Comparison of ENCODE assay signal across 8 cellular contexts in the genomic region with DNA sequence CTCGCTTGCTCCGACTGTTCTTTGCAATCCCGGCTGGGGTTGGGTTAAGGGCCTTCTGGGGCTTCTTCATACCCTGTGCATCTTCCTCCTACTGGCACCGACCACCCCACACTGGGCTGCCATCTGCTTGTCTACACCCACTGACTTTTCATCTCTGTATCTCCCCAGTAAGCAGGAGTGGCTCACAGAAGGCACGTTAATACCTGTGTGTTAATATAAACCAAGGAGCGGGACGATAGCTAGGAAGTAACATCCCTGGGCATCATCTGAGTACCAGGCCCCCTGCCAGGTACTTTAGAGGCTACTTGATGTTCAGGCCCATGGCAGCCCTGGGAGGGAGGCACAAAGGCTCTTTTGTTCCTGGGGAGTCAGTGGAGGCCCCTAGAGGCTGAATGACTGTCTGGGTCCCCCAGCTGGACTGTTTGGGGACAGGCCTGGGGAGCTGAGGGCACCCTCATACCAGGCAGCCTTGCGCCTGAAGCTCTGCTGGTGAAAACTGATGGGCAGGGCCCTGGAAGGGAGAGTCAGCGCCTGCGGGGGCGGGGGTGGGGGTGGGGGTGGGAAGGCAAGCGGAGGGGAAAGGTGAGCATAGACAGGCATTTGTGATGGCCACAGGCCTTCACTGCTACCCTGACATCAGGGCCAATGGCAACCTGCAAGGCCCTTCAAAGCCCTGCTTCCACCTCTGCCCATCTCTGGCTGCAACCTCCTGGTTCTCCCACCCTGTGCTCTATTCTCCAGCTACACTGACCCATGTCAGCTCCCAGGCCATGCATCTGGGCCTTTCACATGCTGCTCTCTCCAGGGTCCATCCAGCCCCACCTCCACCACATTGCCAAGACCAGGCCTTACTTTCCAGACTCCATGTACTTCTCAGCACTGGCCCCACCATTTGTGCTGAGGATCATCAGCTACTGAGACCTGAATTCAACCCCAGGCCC. TPM values are rescaled to one million over a fixed set of nuclear protein-coding genes. Genes with fewer than 3 reads are reported as not detected.
DNase-seq lines count a peak whose midpoint lies in the region; ATAC-seq and TF ChIP-seq lines count a peak whose summit lies in the region.

No MANE protein-coding gene starts in this region.

- H3K27ac ChIP-seq in cingulate gyrus (ENCODE audit: low read depth, low read length), result peak overlapping the region; percentile 96
- H3K27ac ChIP-seq in naive thymus-derived CD4-positive, alpha-beta T cell (ENCODE audit: low read depth, low read length), result peak overlapping the region; percentile 74

- H3K9me3 ChIP-seq in naive thymus-derived CD4-positive, alpha-beta T cell (ENCODE audit: control insufficient read depth in 2 of 3, low read length in 3 of 3), result no peaks in the 10 kb centered on the region

- POLR2A ChIA-PET in naive thymus-derived CD4-positive, alpha-beta T cell (lab: Charles Lee), result interaction anchor here (0.5 to 3.9 kb wide), 18 partner anchors 16 to 137 kb away, joined by 3 to 25 read pairs (median 4); partner anchors contain the start of gene EVL

- H3K4me3 ChIP-seq in naive thymus-derived CD4-positive, alpha-beta T cell (ENCODE audit: low read length), result peak overlapping the region; percentile 32

- CTCF ChIA-PET in naive thymus-derived CD4-positive, alpha-beta T cell (lab: Charles Lee), result interaction anchor here (0.5 to 4.5 kb wide), 40 partner anchors 9 to 354 kb away, joined by 3 to 66 read pairs (median 4); partner anchors contain the start of gene EVL

- DNase-seq in NCI-H345 treated with DMSO at 0.1 percent for 48 hours (lab: John Stamatoyannopoulos, UW; ENCODE audit: unreplicated experiment), result peak; percentile 43
- DNase-seq in naive thymus-derived CD4-positive, alpha-beta T cell, result no peak
- DNase-seq in hepatic stellate cell (ENCODE audit: low spot score), result no peak
- DNase-seq in AG08396 (ENCODE audit: low spot score), result no peak
- DNase-seq in dermis blood vessel endothelial cell, result no peak

- peaks cover 5 to 18% (median 15%) of the 10 kb centered on the region in 7 donors for H3K4me1 Mint-ChIP-seq in naive thymus-derived CD4-positive, alpha-beta T cell

- no peaks in the 10 kb centered on the region for H3K9me3 Mint-ChIP-seq in naive thymus-derived CD4-positive, alpha-beta T cell

- H3K4me1 ChIP-seq in naive thymus-derived CD4-positive, alpha-beta T cell (ENCODE audit: control insufficient read depth in 2 of 2, insufficient read depth in 2 of 2, low read length in 2 of 2), result peaks cover 6 to 13% of the 10 kb centered on the region in 2 donors

- H3K27me3 ChIP-seq in naive thymus-derived CD4-positive, alpha-beta T cell (ENCODE audit: control insufficient read depth in 2 of 2, insufficient read depth in 2 of 2, low read length in 2 of 2), result no peaks in the 10 kb centered on the region

- peak overlapping the region; percentile 84 to 95 (median 93) for H3K27ac Mint-ChIP-seq in naive thymus-derived CD4-positive, alpha-beta T cell

- no peaks in the 10 kb centered on the region for H3K27me3 Mint-ChIP-seq in naive thymus-derived CD4-positive, alpha-beta T cell

- no peaks in the 10 kb centered on the region for H3K36me3 ChIP-seq in naive thymus-derived CD4-positive, alpha-beta T cell (ENCODE audit: control insufficient read depth in 2 of 3, insufficient read depth in 3 of 3, low read length in 3 of 3)

- ATAC-seq in naive thymus-derived CD4-positive, alpha-beta T cell, result peak; percentile 0
- no peak for ATAC-seq in HG02678 (IDR thresholded peaks at IDR 0.05; ENCODE audit: unreplicated experiment)

- H3K36me3 Mint-ChIP-seq in naive thymus-derived CD4-positive, alpha-beta T cell, result no peaks in the 10 kb centered on the region

- peak overlapping the region; percentile 25 to 80 (median 60) for H3K4me3 Mint-ChIP-seq in naive thymus-derived CD4-positive, alpha-beta T cell

- TF ChIP-seq CTCF in GM12872 (IDR thresholded peaks at IDR 0.05; ENCODE audit: insufficient read depth, low read depth, low read length), result peak; percentile 19; the same call in 1 of the 3 replicates

- intact Hi-C loops in naive thymus-derived CD4-positive, alpha-beta T cell (cut with micrococcal nuclease), result loop anchor here (1.0 to 2.0 kb wide), 18 partner anchors 21 to 510 kb away; partner anchors contain the start of genes DEGS2 (in 2 of the 2), EVL (in 1 of the 2) and WDR25 (in 1 of the 2)

RNA-seq across cellular contexts. Expression of gene DEGS2, which starts 34.2 kb away (rescaled TPM):
- total RNA-seq in naive thymus-derived CD4-positive, alpha-beta T cell, result 1 to 10 TPM in 1 of 5 experiments, under 1 TPM in 3, not detected in 1; 0.19 to 1.0 (median 0.32) TPM
- 1 to 10 TPM in 1 of 2 donors, under 1 TPM in 1; 0.51 to 1.0 TPM for polyA plus RNA-seq in naive thymus-derived CD4-positive, alpha-beta T cell
- total RNA-seq in dermis blood vessel endothelial cell, result 0.68 and 2.0 TPM in 2 replicates

RNA-seq across cellular contexts. Expression of gene YY1, which starts 45.3 kb away (rescaled TPM):
- 10 to 100 TPM; 65.8 to 99.7 (median 92.2) TPM for total RNA-seq in naive thymus-derived CD4-positive, alpha-beta T cell
- polyA plus RNA-seq in naive thymus-derived CD4-positive, alpha-beta T cell, result 10 to 100 TPM; 15.2 to 18.0 TPM
- 55.1 and 63.1 TPM in 2 replicates for total RNA-seq in dermis blood vessel endothelial cell
